In the genomic region with DNA sequence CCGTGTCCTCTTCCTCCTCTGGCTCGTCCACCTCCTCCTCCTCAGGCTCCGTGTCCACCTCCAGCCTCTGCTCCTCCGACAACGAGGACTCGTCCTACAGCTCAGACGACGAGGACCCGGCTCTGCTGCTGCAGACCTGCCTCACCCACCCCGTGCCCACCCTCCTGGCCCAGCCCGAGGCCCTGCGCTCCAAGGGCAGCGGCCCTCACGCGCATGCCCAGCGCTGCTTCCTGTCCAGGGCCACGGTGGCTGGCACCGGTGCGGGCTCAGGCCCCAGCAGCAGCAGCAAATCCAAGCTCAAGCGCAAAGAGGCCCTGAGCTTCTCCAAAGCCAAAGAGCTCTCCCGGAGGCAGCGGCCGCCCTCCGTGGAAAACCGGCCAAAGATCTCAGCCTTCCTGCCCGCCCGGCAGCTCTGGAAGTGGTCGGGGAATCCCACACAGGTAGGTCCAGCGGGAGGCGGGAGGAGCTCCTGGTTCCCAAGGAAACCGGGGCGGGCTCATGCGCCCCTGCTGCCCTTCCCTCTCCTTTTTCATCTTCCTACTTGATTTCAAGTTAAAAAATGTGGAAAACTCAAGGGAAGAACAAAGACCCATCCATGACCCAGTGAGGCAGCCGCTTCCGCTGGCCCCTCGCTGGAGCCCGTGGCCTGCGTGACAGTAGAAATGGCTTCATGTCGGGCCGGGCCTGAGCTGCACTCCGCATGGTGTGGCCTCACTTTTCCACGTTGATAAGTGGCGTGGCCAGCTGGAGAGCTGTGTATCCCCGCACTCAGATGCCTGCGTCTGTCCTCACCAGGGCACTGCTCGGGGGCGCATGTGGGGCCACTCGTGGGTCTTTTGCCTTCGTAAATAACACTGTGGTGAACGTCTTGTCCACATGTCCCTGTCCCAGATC, we compare ENCODE assay signal across 1 cellular context.
TF ChIP-seq lines count a peak whose summit lies in the region.

No MANE protein-coding gene starts in this region.

TF ChIP-seq in H1, 55 proteins besides CTCF, POLR2A, EP300 and RAD21:
- TF ChIP-seq KDM4A (IDR thresholded peaks at IDR 0.05; ENCODE audit: low read depth, low read length, severe bottlenecking) = no peak
- peak; percentile 49; the same call in 1 of the 2 replicates for TF ChIP-seq EGR1 (IDR thresholded peaks at IDR 0.05; ENCODE audit: borderline replicate concordance, low read depth, low read length)
- TF ChIP-seq NRF1 (IDR thresholded peaks at IDR 0.05; ENCODE audit: low read depth, low read length) = no peak
